1 cellular context compared by ENCODE assay signal in the genomic region with DNA sequence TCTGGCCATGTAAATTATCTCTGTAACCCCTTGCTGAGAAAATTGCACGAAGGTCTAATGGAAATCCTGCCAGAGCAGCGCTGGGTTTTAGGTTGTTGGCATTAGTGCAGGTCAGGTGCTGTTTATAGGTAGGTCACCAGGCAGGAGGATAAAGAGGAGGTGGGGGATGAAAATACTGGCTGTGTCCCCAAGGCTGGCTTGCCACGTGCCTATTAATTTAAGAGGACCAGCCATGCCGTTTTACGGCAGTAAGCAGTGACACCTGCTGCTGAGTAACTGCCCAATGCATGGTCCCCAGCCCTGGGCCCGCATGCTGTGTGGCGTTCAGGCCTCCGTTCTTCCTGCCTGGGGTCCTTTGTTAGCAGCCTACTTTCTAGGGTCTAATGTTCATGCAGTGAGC.
TF ChIP-seq lines count a peak whose summit lies in the region.

No MANE protein-coding gene starts in this region.

TF ChIP-seq in GM23338, 12 proteins besides CTCF, POLR2A, EP300 and RAD21 (continued from another document):
- no peak for TF ChIP-seq EZH2 (IDR thresholded peaks at IDR 0.05; ENCODE audit: low read depth, unreplicated experiment)
- TF ChIP-seq JUNB (IDR thresholded peaks at IDR 0.05; ENCODE audit: unreplicated experiment) = no peak
- TF ChIP-seq, protein P1, sequence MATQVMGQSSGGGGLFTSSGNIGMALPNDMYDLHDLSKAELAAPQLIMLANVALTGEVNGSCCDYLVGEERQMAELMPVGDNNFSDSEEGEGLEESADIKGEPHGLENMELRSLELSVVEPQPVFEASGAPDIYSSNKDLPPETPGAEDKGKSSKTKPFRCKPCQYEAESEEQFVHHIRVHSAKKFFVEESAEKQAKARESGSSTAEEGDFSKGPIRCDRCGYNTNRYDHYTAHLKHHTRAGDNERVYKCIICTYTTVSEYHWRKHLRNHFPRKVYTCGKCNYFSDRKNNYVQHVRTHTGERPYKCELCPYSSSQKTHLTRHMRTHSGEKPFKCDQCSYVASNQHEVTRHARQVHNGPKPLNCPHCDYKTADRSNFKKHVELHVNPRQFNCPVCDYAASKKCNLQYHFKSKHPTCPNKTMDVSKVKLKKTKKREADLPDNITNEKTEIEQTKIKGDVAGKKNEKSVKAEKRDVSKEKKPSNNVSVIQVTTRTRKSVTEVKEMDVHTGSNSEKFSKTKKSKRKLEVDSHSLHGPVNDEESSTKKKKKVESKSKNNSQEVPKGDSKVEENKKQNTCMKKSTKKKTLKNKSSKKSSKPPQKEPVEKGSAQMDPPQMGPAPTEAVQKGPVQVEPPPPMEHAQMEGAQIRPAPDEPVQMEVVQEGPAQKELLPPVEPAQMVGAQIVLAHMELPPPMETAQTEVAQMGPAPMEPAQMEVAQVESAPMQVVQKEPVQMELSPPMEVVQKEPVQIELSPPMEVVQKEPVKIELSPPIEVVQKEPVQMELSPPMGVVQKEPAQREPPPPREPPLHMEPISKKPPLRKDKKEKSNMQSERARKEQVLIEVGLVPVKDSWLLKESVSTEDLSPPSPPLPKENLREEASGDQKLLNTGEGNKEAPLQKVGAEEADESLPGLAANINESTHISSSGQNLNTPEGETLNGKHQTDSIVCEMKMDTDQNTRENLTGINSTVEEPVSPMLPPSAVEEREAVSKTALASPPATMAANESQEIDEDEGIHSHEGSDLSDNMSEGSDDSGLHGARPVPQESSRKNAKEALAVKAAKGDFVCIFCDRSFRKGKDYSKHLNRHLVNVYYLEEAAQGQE (IDR thresholded peaks at IDR 0.05; ENCODE audit: unreplicated experiment) = no peak
